Comparison of ENCODE assay signal across 9 cellular contexts in genomic region chr4:112895785-112896184, GRCh38.
DNase-seq lines count a peak whose midpoint lies in the region; ATAC-seq and TF ChIP-seq lines count a peak whose summit lies in the region.
"Had no signal": no experiment of that assay in that cellular context is flagged by ENCODE, and none has a peak within 500 bp of the region (broad histone marks: within the 10 kb centered on the region; RNA-seq: fewer than 3 reads in every experiment).

No MANE protein-coding gene starts in this region.

- peaks cover 0 to 4% (median 0%) of the 10 kb centered on the region in 12 donors for H3K9me3 ChIP-seq in heart left ventricle

- H3K36me3 ChIP-seq in heart left ventricle, result no peaks in the 10 kb centered on the region
- H3K36me3 ChIP-seq: cardiac muscle cell had no signal

- intact Hi-C loops in heart left ventricle (cut with DNase I), result no loop called here

- DNase-seq in NCI-H82 (lab: John Stamatoyannopoulos, UW) (peak; percentile 23), NCI-H82 treated with DMSO at 0.1 percent for 48 hours (lab: John Stamatoyannopoulos, UW; ENCODE audit: unreplicated experiment) (no peak), NCI-H446 treated with DMSO at 0.1 percent for 48 hours (lab: John Stamatoyannopoulos, UW) (peak; percentile 17), heart left ventricle (no peak), substantia nigra (lab: John Stamatoyannopoulos, UW) (peak in 31 of 49 donors; percentile 4 to 85 (median 43)), NCI-H510A (lab: John Stamatoyannopoulos, UW) (no peak), NCI-H2227 treated with DMSO at 0.1 percent for 48 hours (lab: John Stamatoyannopoulos, UW) (no peak), NCI-H187 treated with DMSO at 0.1 percent for 48 hours (lab: John Stamatoyannopoulos, UW) (no peak)

- H3K4me3 ChIP-seq in heart left ventricle, result no peak overlapping the region
- H3K4me3 ChIP-seq: cardiac muscle cell had no signal

- H3K27ac ChIP-seq in heart left ventricle (peak overlapping the region in 4 of 12 donors; percentile 17 to 69 (median 34)), substantia nigra (ENCODE audit: low read depth, low read length, poor library complexity, severe bottlenecking) (peak overlapping the region; percentile 80)
- H3K27ac ChIP-seq: cardiac muscle cell had no signal

- no peak for TF ChIP-seq POLR2A in heart left ventricle (IDR thresholded peaks at IDR 0.05)

- peaks cover 0 to 6% (median 0%) of the 10 kb centered on the region in 12 donors for H3K4me1 ChIP-seq in heart left ventricle

- 83 to 92% (median 87%) methylated on average over 3 of the region's 3 CpGs for WGBS in heart left ventricle, 4 donors

- no peak for TF ChIP-seq CTCF in heart left ventricle (IDR thresholded peaks at IDR 0.05)

- H3K27me3 ChIP-seq in heart left ventricle, result no peaks in the 10 kb centered on the region
- H3K27me3 ChIP-seq: cardiac muscle cell had no signal

- peak; percentile 12 to 44 (median 31) for ATAC-seq in heart left ventricle

Comparison
In these comparisons a context has a peak if more than half of its experiments do, and no peak if none do; other contexts are left out.
1. DNase-seq: peak in NCI-H82 (single experiment), NCI-H446 treated with DMSO at 0.1 percent for 48 hours (single experiment) and substantia nigra (31 of 49); none in NCI-H82 treated with DMSO at 0.1 percent for 48 hours (single experiment), heart left ventricle (0 of 5), NCI-H510A (single experiment), NCI-H2227 treated with DMSO at 0.1 percent for 48 hours (single experiment) and NCI-H187 treated with DMSO at 0.1 percent for 48 hours (single experiment).